Comparison of ENCODE assay signal across 11 cellular contexts in genomic region chr17:39605492-39606433, GRCh38. TPM values are rescaled to one million over a fixed set of nuclear protein-coding genes. Genes with fewer than 3 reads are reported as not detected.
DNase-seq lines count a peak whose midpoint lies in the region; ATAC-seq and TF ChIP-seq lines count a peak whose summit lies in the region.
"Had no signal": no experiment of that assay in that cellular context is flagged by ENCODE, and none has a peak within 500 bp of the region (broad histone marks: within the 10 kb centered on the region; RNA-seq: fewer than 3 reads in every experiment).

No MANE protein-coding gene starts in this region.

- no peak overlapping the region for H3K9ac ChIP-seq in H9 (ENCODE audit: extremely low read depth, insufficient read length, low read length)
- H3K9ac ChIP-seq in mesendoderm (ENCODE audit: low read length) = no peak overlapping the region

- H3T11ph ChIP-seq in H9 (ENCODE audit: low read length) = no peak overlapping the region

- H2BK120ac ChIP-seq in H9 (ENCODE audit: low read depth, low read length, poor library complexity, severe bottlenecking) (no peak overlapping the region), mesendoderm (ENCODE audit: low read depth, low read length) (no peak overlapping the region)

- H2BK5ac ChIP-seq in H9 (ENCODE audit: insufficient read length, low read length) (no peak overlapping the region), mesendoderm (ENCODE audit: low read length) (no peak overlapping the region)

- H2BK15ac ChIP-seq in H9 (ENCODE audit: low read depth, low read length) (no peak overlapping the region), mesendoderm (replicated peaks; ENCODE audit: low read depth) (no peak overlapping the region)

- no peak overlapping the region for H3K4me3 ChIP-seq in mesendoderm (ENCODE audit: low read length)

- intact Hi-C loops in CD14-positive monocyte (cut with micrococcal nuclease) = no loop called here

- peaks cover 20% of the 10 kb centered on the region for H3K23me2 ChIP-seq in H9 (ENCODE audit: insufficient read length, low read depth, low read length, poor library complexity, severe bottlenecking)

- peaks cover 0 to 25% (median 7%) of the 10 kb centered on the region in 7 donors for H3K9me3 Mint-ChIP-seq in CD14-positive monocyte
- H3K9me3 Mint-ChIP-seq in H9 = peaks cover 0 to 4% of the 10 kb centered on the region in 2 experiments; a peak in 1 of 5 replicates
- no peaks in the 10 kb centered on the region for H3K9me3 Mint-ChIP-seq in brain

- no peaks in the 10 kb centered on the region for H4K20me1 ChIP-seq in H9 (ENCODE audit: control insufficient read depth, insufficient read depth, insufficient read length)

- H2AK5ac ChIP-seq in H9 (ENCODE audit: insufficient read length, low read length) = no peak overlapping the region
- no peak overlapping the region for H2AK5ac ChIP-seq in mesendoderm (ENCODE audit: low read length)

- no peak for ATAC-seq in GM18519 (IDR thresholded peaks at IDR 0.05; ENCODE audit: low FRiP score, unreplicated experiment)

- TF ChIP-seq CTCF in CD14-positive monocyte (IDR thresholded peaks at IDR 0.05) (no peak), H9 (conservative IDR thresholded peaks at IDR 0.05) (no peak), brain (conservative IDR thresholded peaks at IDR 0.05) (no peak)

- H3K56ac ChIP-seq in H9 (ENCODE audit: insufficient read length, low read depth, low read length) (no peak overlapping the region), mesendoderm (ENCODE audit: low read length) (peak overlapping the region; percentile 42)

- H3K36me3 Mint-ChIP-seq in CD14-positive monocyte = peaks cover 0 to 5% of the 10 kb centered on the region in 2 donors
- H3K36me3 Mint-ChIP-seq in H9 (ENCODE audit: insufficient read depth in 1 of 3, low read depth in 3 of 3) = no peaks in the 10 kb centered on the region; a peak in 1 of 7 replicates
- no peaks in the 10 kb centered on the region for H3K36me3 Mint-ChIP-seq in brain

- peaks cover 86% of the 10 kb centered on the region for H3K27me3 ChIP-seq in H9 (ENCODE audit: insufficient read depth, low read length)
- peaks cover 83% of the 10 kb centered on the region for H3K27me3 ChIP-seq in mesendoderm (ENCODE audit: insufficient read depth, low read length, poor library complexity)

- H3K79me2 ChIP-seq in H9 (ENCODE audit: insufficient read depth, low read length) (no peaks in the 10 kb centered on the region), mesendoderm (ENCODE audit: control insufficient read depth, insufficient read depth, low read length) (no peaks in the 10 kb centered on the region)

- WGBS in H9 (ENCODE audit: extremely low coverage, insufficient read length, low lambda C conversion rate) = no CpG with 5 or more reads among the region's 102 CpGs
- no CpG with 5 or more reads among the region's 102 CpGs for WGBS in mesendoderm (ENCODE audit: extremely low coverage, insufficient coverage, low lambda C conversion rate)

- H4K8ac ChIP-seq in H9 (replicated peaks; ENCODE audit: insufficient read length, low read depth, low read length) (no peak overlapping the region), mesendoderm (ENCODE audit: low read depth, low read length) (no peak overlapping the region)

- H3K27ac Mint-ChIP-seq in CD14-positive monocyte (no peak overlapping the region), H9 (no peak overlapping the region), brain (peak overlapping the region in 2 of 5 experiments; percentile 83 to 97)

- H3K4me3 Mint-ChIP-seq in CD14-positive monocyte = peak overlapping the region; percentile 41 to 80
- peak overlapping the region; percentile 27 to 77; a peak in 4 of 5 replicates for H3K4me3 Mint-ChIP-seq in H9
- peak overlapping the region; percentile 37 to 91 (median 78) for H3K4me3 Mint-ChIP-seq in brain

- H3K36me3 ChIP-seq in mesendoderm (ENCODE audit: control insufficient read depth, insufficient read depth, low read length) = no peaks in the 10 kb centered on the region

- no peaks in the 10 kb centered on the region for H3K79me1 ChIP-seq in H9 (ENCODE audit: insufficient read depth, low read depth, low read length, poor library complexity, severe bottlenecking)
- no peaks in the 10 kb centered on the region for H3K79me1 ChIP-seq in mesendoderm (ENCODE audit: low read length)

- peak overlapping the region; percentile 38 for H3K4me2 ChIP-seq in H9 (ENCODE audit: insufficient read depth, insufficient read length, low read length)
- H3K4me2 ChIP-seq in mesendoderm (ENCODE audit: low read length) = peak overlapping the region; percentile 31

- no peak overlapping the region for H2AFZ ChIP-seq in H9 (ENCODE audit: low read length)

- H3K18ac ChIP-seq in H9 (ENCODE audit: insufficient read length, low read depth, low read length) (no peak overlapping the region), mesendoderm (ENCODE audit: low read length) (no peak overlapping the region)

- H2BK20ac ChIP-seq in H9 (ENCODE audit: low read depth, low read length, poor library complexity, severe bottlenecking) = no peak overlapping the region

- no peak overlapping the region for H3K14ac ChIP-seq in H9 (ENCODE audit: insufficient read depth, low read length)

- no peak overlapping the region for H2BK12ac ChIP-seq in H9 (ENCODE audit: insufficient read length, low read depth, low read length)

- H4K5ac ChIP-seq in H9 (ENCODE audit: insufficient read length, low read depth, low read length) = no peak overlapping the region
- H4K5ac ChIP-seq in mesendoderm (ENCODE audit: low read length) = no peak overlapping the region

- H3K27me3 Mint-ChIP-seq in CD14-positive monocyte (ENCODE audit: low read depth in 3 of 3) (peaks cover 87 to 98% (median 87%) of the 10 kb centered on the region in 3 donors), H9 (ENCODE audit: low read depth) (peaks cover 98% of the 10 kb centered on the region), brain (peaks cover 98% of the 10 kb centered on the region)

- no peak for DNase-seq in CD14-positive monocyte (ENCODE audit: low spot score)
- DNase-seq in H9 = peak; percentile 72
- no peak for DNase-seq in mesendoderm
- no peak for DNase-seq in DMS114 treated with DMSO at 0.1 percent for 48 hours (lab: John Stamatoyannopoulos, UW; ENCODE audit: unreplicated experiment)
- no peak for DNase-seq in NOMO-1 treated with DMSO at 0.1 percent for 48 hours (lab: John Stamatoyannopoulos, UW; ENCODE audit: unreplicated experiment)
- no peak for DNase-seq in NCI-H1436 (lab: John Stamatoyannopoulos, UW)
- DNase-seq: KBM-7, nucleus accumbens had no signal

- no peaks in the 10 kb centered on the region for H3K9me3 ChIP-seq in H9 (ENCODE audit: control insufficient read depth, low read depth, low read length)

- H3K4ac ChIP-seq in H9 (ENCODE audit: low read depth, low read length) (no peak overlapping the region), mesendoderm (ENCODE audit: low read depth, low read length) (no peak overlapping the region)

- no peak overlapping the region for H3K23ac ChIP-seq in H9 (ENCODE audit: insufficient read length, low read depth, low read length)
- no peak overlapping the region for H3K23ac ChIP-seq in mesendoderm (ENCODE audit: low read length)

- H3K4me1 ChIP-seq in H9 (ENCODE audit: insufficient read depth, low read length) = no peaks in the 10 kb centered on the region; the same call in 1 of the 2 replicates
- peaks cover 2% of the 10 kb centered on the region for H3K4me1 ChIP-seq in mesendoderm (ENCODE audit: control insufficient read depth, low read depth, low read length)

- no peak overlapping the region for H3K27ac ChIP-seq in H9 (ENCODE audit: insufficient read length, low read depth, low read length)
- H3K27ac ChIP-seq in mesendoderm (ENCODE audit: low read depth, low read length) = no peak overlapping the region

- H3K4me1 Mint-ChIP-seq in CD14-positive monocyte (peaks cover 15% of the 10 kb centered on the region), H9 (peaks cover 30 to 55% of the 10 kb centered on the region in 2 experiments), brain (peaks cover 39% of the 10 kb centered on the region)

- no peak overlapping the region for H4K91ac ChIP-seq in H9 (ENCODE audit: insufficient read length, low read depth, low read length)

RNA-seq across cellular contexts. Expression of gene NEUROD2, which starts 2.0 kb away (rescaled TPM):
- polyA plus RNA-seq in CD14-positive monocyte (not detected), brain (ENCODE audit: insufficient read depth, low read depth, low replicate concordance) (8.1 TPM)
- total RNA-seq in H9 (2021) = not detected in 2 replicates
- polyA plus RNA-seq in mesendoderm (2013, experiment 1 of 2) = 0.01 TPM
- 0.01 TPM for polyA plus RNA-seq in mesendoderm (2013, experiment 2 of 2)
- total RNA-seq: fibroblast of villous mesenchyme had no signal

RNA-seq across cellular contexts. Expression of gene PPP1R1B, which starts 21.0 kb away (rescaled TPM):
- not detected for polyA plus RNA-seq in CD14-positive monocyte
- 14.7 and 15.5 TPM in 2 replicates for total RNA-seq in H9 (2021)
- 154 TPM for polyA plus RNA-seq in brain (ENCODE audit: insufficient read depth, low read depth, low replicate concordance)
- 1.7 TPM for polyA plus RNA-seq in mesendoderm (2013, experiment 1 of 2)
- polyA plus RNA-seq in mesendoderm (2013, experiment 2 of 2) = 1.8 TPM
- total RNA-seq: fibroblast of villous mesenchyme had no signal

RNA-seq across cellular contexts. Expression of gene STARD3, which starts 31.2 kb away (rescaled TPM):
- polyA plus RNA-seq in CD14-positive monocyte (10 to 100 TPM; 35.1 to 45.3 TPM), brain (ENCODE audit: insufficient read depth, low read depth, low replicate concordance) (53.8 TPM)
- total RNA-seq in H9 (2021) = 48.2 and 51.3 TPM in 2 replicates
- 48.2 TPM for polyA plus RNA-seq in mesendoderm (2013, experiment 1 of 2)
- 45.8 TPM for polyA plus RNA-seq in mesendoderm (2013, experiment 2 of 2)

RNA-seq across cellular contexts. Expression of gene TCAP, which starts 59.4 kb away (rescaled TPM):
- polyA plus RNA-seq in CD14-positive monocyte = not detected
- total RNA-seq in H9 (2021) = 2.1 and 2.5 TPM in 2 replicates
- polyA plus RNA-seq in brain (ENCODE audit: insufficient read depth, low read depth, low replicate concordance) = 2.1 TPM
- polyA plus RNA-seq in mesendoderm (2013, experiment 1 of 2) = 0.10 TPM
- polyA plus RNA-seq in mesendoderm (2013, experiment 2 of 2) = 0.08 TPM
- total RNA-seq: fibroblast of villous mesenchyme had no signal

Comparison
In these comparisons a context has a peak if more than half of its experiments do, and no peak if none do; other contexts are left out.
1. RNA of gene PPP1R1B, which starts 21.0 kb away (polyA plus RNA-seq): 154 TPM in brain (single experiment); not detected in CD14-positive monocyte; every median in the first group is over 100 times any median in the second.
2. Peak in every context shown above with its lines, with median percentiles within 50 percentile points of each other: H3K4me3 Mint-ChIP-seq.